ENCODE assay signal across 11 cellular contexts in genomic region chr2:43898134-43898957, GRCh38. TPM values are rescaled to one million over a fixed set of nuclear protein-coding genes. Genes with fewer than 3 reads are reported as not detected.
DNase-seq lines count a peak whose midpoint lies in the region; ATAC-seq and TF ChIP-seq lines count a peak whose summit lies in the region.
"Had no signal": no experiment of that assay in that cellular context is flagged by ENCODE, and none has a peak within 500 bp of the region (broad histone marks: within the 10 kb centered on the region; RNA-seq: fewer than 3 reads in every experiment).

No MANE protein-coding gene starts in this region.

- WGBS in HUES64 = 89% methylated on average over 14 of the region's 14 CpGs

- H3K9me3 Mint-ChIP-seq in activated naive CD4-positive, alpha-beta T cell treated with anti-CD3 and anti-CD28 coated beads, Interleukin-2, amount 10 ng/mL, durations not matched to agents 7 days and 5 days = no peaks in the 10 kb centered on the region

- no peak overlapping the region for H3K4me3 ChIP-seq in AG09309 (ENCODE audit: control insufficient read depth, low read depth, low read length)
- no peak overlapping the region for H3K4me3 ChIP-seq in HUES64 (ENCODE audit: low read length)
- H3K4me3 ChIP-seq in RWPE2 (ENCODE audit: severe bottlenecking) = no peak overlapping the region

- H3K4me1 Mint-ChIP-seq in activated naive CD4-positive, alpha-beta T cell treated with anti-CD3 and anti-CD28 coated beads, Interleukin-2, amount 10 ng/mL, durations not matched to agents 7 days and 5 days = no peaks in the 10 kb centered on the region

- no peaks in the 10 kb centered on the region for H3K27me3 Mint-ChIP-seq in activated naive CD4-positive, alpha-beta T cell treated with anti-CD3 and anti-CD28 coated beads, Interleukin-2, amount 10 ng/mL, durations not matched to agents 7 days and 5 days

- H3K4me1 ChIP-seq in HUES64 (ENCODE audit: insufficient read depth, low read length) (no peaks in the 10 kb centered on the region), RWPE2 (ENCODE audit: insufficient read depth, poor library complexity, severe bottlenecking) (no peaks in the 10 kb centered on the region)

- H3K9me3 ChIP-seq in HUES64 (ENCODE audit: insufficient read depth, low read depth, low read length) = no peaks in the 10 kb centered on the region
- no peaks in the 10 kb centered on the region for H3K9me3 ChIP-seq in RWPE2 (ENCODE audit: severe bottlenecking)

- intact Hi-C loops in left colon (cut with DNase I, micrococcal nuclease) = loop anchor here in 1 of 2 donors (10.0 kb wide), 1 partner anchor 284 kb away; no protein-coding TSS in a partner anchor

- TF ChIP-seq CTCF in AG09309 (IDR thresholded peaks at IDR 0.05; ENCODE audit: control insufficient read depth, insufficient read depth, low read depth, low read length, missing control alignments) = peak; percentile 31
- TF ChIP-seq CTCF in RWPE2 (IDR thresholded peaks at IDR 0.05; ENCODE audit: poor library complexity, severe bottlenecking) = peak; percentile 24

- H3K4me3 Mint-ChIP-seq in activated naive CD4-positive, alpha-beta T cell treated with anti-CD3 and anti-CD28 coated beads, Interleukin-2, amount 10 ng/mL, durations not matched to agents 7 days and 5 days = no peak overlapping the region

- no peak for DNase-seq in AG09309 (ENCODE audit: low read depth)
- DNase-seq in RWPE2 (ENCODE audit: low spot score) = no peak
- DNase-seq in left colon = peak in 1 of 2 donors; percentile 64
- no peak for DNase-seq in mesenteric fat pad (ENCODE audit: low spot score)
- no peak for DNase-seq in HuH-7.5 (ENCODE audit: low spot score)
- DNase-seq in activated naive CD4-positive, alpha-beta T cell treated with anti-CD3 and anti-CD28 coated beads, Interleukin-2, amount 10 ng/mL, durations not matched to agents 7 days and 5 days = no peak
- DNase-seq in NCI-H524 (lab: John Stamatoyannopoulos, UW) = no peak
- DNase-seq: left cardiac atrium had no signal

- ATAC-seq in RWPE2 (ENCODE audit: low read depth) (no peak), left colon (peak; percentile 96)

- no peaks in the 10 kb centered on the region for H3K27me3 ChIP-seq in HUES64 (ENCODE audit: insufficient read depth, low read length)
- H3K27me3 ChIP-seq in RWPE2 (ENCODE audit: insufficient read depth, poor library complexity, severe bottlenecking) = no peaks in the 10 kb centered on the region

- H3K27ac ChIP-seq in HUES64 (ENCODE audit: low read depth, low read length) (peak overlapping the region; percentile 21; the same call in 1 of the 2 replicates), RWPE2 (ENCODE audit: poor library complexity, severe bottlenecking) (no peak overlapping the region)

- H3K36me3 ChIP-seq in HUES64 (ENCODE audit: insufficient read depth, low read length) (peaks cover 99% of the 10 kb centered on the region), RWPE2 (ENCODE audit: low read depth) (peaks cover 92% of the 10 kb centered on the region)

- CTCF ChIA-PET in activated naive CD4-positive, alpha-beta T cell treated with anti-CD3 and anti-CD28 coated beads, Interleukin-2, amount 10 ng/mL, durations not matched to agents 7 days and 5 days (lab: Charles Lee) = no interaction called here

- H3K9ac ChIP-seq in HUES64 (ENCODE audit: low read depth, low read length) = no peak overlapping the region

- no peak overlapping the region for H3K27ac Mint-ChIP-seq in activated naive CD4-positive, alpha-beta T cell treated with anti-CD3 and anti-CD28 coated beads, Interleukin-2, amount 10 ng/mL, durations not matched to agents 7 days and 5 days

- H3K36me3 Mint-ChIP-seq in activated naive CD4-positive, alpha-beta T cell treated with anti-CD3 and anti-CD28 coated beads, Interleukin-2, amount 10 ng/mL, durations not matched to agents 7 days and 5 days = peaks cover 41% of the 10 kb centered on the region

RNA-seq across cellular contexts. Expression of gene ABCG8, which starts 59.6 kb away (rescaled TPM):
- polyA plus RNA-seq in HUES64 (2013, experiment 1 of 2) = not detected
- not detected for polyA plus RNA-seq in HUES64 (2013, experiment 2 of 2)
- total RNA-seq in left colon = under 1 TPM; 0.53 to 0.67 TPM
- not detected for total RNA-seq in mesenteric fat pad
- total RNA-seq: Daoy, HT1080, left cardiac atrium had no signal

RNA-seq across cellular contexts. Expression of gene ABCG5, which starts 59.7 kb away (rescaled TPM):
- not detected for polyA plus RNA-seq in HUES64 (2013, experiment 1 of 2)
- polyA plus RNA-seq in HUES64 (2013, experiment 2 of 2) = not detected
- under 1 TPM; 0.09 to 0.14 TPM for total RNA-seq in left colon
- not detected for total RNA-seq in mesenteric fat pad
- total RNA-seq: Daoy, HT1080, left cardiac atrium had no signal
